ENCODE assay signal across 27 cellular contexts in genomic region chrX:40121618-40122017, GRCh38.
"Had no signal": no experiment of that assay in that cellular context is flagged by ENCODE, and none has a peak within 500 bp of the region (broad histone marks: within the 10 kb centered on the region; RNA-seq: fewer than 3 reads in every experiment).

No MANE protein-coding gene starts in this region.

- H3K9me3 Mint-ChIP-seq: activated naive CD4-positive, alpha-beta T cell treated with anti-CD3 and anti-CD28 coated beads, Interleukin-2, amount 50 U/mL, for 72 hours; activated T-cell treated with anti-CD3 and anti-CD28 coated beads, Interleukin-2, amount 50 U/mL, for 72 hours; T-helper 2 cell treated with Interferon-gamma antibody and Interleukin-4, amounts not matched to agents 5 μg/mL and 100 μg/mL, for 36 hours had no signal

- DNase-seq: activated CD4-positive, alpha-beta T cell treated with anti-CD3 and anti-CD28 coated beads for 36 hours; activated CD4-positive, CD25-positive, alpha-beta regulatory T cell; activated naive CD4-positive, alpha-beta T cell; activated T-cell treated with anti-CD3 and anti-CD28 coated beads for 4 hours; activated T-cell treated with anti-CD3 and anti-CD28 coated beads, Interleukin-2, amount 50 U/mL, for 72 hours; central memory CD4-positive, alpha-beta T cell; endodermal cell; glutamatergic neuron; islet precursor cell; left ventricle myocardium inferior; naive thymus-derived CD4-positive, alpha-beta T cell; nucleus accumbens; pancreas; retina; stimulated activated CD4-positive, alpha-beta T cell treated with anti-CD3 and anti-CD28 coated beads, Interleukin-12 subunit alpha, Interleukin-12 subunit beta, amount 100 ng/mL, for 4 hours; stimulated activated CD4-positive, alpha-beta T cell treated with anti-CD3 and anti-CD28 coated beads, Interleukin-4, amount 100 ng/mL, for 1 hour; stomach; thyroid gland; upper lobe of left lung had no signal

- H3K4me2 ChIP-seq: hepatocyte had no signal

- H3K36me3 ChIP-seq: breast epithelium, left ventricle myocardium inferior, pancreas, prostate gland, stomach, thyroid gland, upper lobe of left lung, vagina had no signal

- ATAC-seq: activated CD4-positive, alpha-beta T cell treated with anti-CD3 and anti-CD28 coated beads for 36 hours; activated naive CD4-positive, alpha-beta T cell treated with anti-CD3 and anti-CD28 coated beads, Interleukin-2, amount 50 U/mL, for 72 hours; pancreas; sciatic nerve had no signal

- H3K79me2 ChIP-seq: hepatocyte had no signal

- H3K4me1 Mint-ChIP-seq: endodermal cell had no signal

- H3K27me3 Mint-ChIP-seq: activated CD4-positive, alpha-beta T cell treated with anti-CD3 and anti-CD28 coated beads for 36 hours; naive thymus-derived CD4-positive, alpha-beta T cell had no signal

- H2AFZ ChIP-seq: hepatocyte had no signal

- H3K4me1 ChIP-seq: breast epithelium, left ventricle myocardium inferior, pancreas, prostate gland, stomach, thyroid gland, upper lobe of left lung, vagina had no signal

- H3K27ac Mint-ChIP-seq: activated CD4-positive, alpha-beta T cell treated with anti-CD3 and anti-CD28 coated beads for 36 hours; activated naive CD4-positive, alpha-beta T cell treated with anti-CD3 and anti-CD28 coated beads, Interleukin-2, amount 50 U/mL, for 72 hours; activated T-cell treated with anti-CD3 and anti-CD28 coated beads, Interleukin-2, amount 50 U/mL, for 72 hours; endodermal cell; naive thymus-derived CD4-positive, alpha-beta T cell; T-helper 2 cell treated with Interferon-gamma antibody and Interleukin-4, amounts not matched to agents 5 μg/mL and 100 μg/mL, for 36 hours had no signal

- H3K27me3 ChIP-seq: hepatocyte, pancreas, stomach, thyroid gland, upper lobe of left lung, vagina had no signal

- H3K4me3 ChIP-seq: breast epithelium, hepatocyte, left ventricle myocardium inferior, pancreas, prostate gland, skin epidermis, stomach, thyroid gland, upper lobe of left lung, vagina had no signal

- H3K4me3 Mint-ChIP-seq: activated CD4-positive, alpha-beta T cell treated with anti-CD3 and anti-CD28 coated beads for 36 hours; activated T-cell treated with anti-CD3 and anti-CD28 coated beads, Interleukin-2, amount 50 U/mL, for 72 hours; endodermal cell; T-helper 2 cell treated with Interferon-gamma antibody and Interleukin-4, amounts not matched to agents 5 μg/mL and 100 μg/mL, for 36 hours had no signal

- H3K36me3 Mint-ChIP-seq: activated naive CD4-positive, alpha-beta T cell treated with anti-CD3 and anti-CD28 coated beads, Interleukin-2, amount 50 U/mL, for 72 hours; naive thymus-derived CD4-positive, alpha-beta T cell had no signal

- H3K9me3 ChIP-seq: breast epithelium, left ventricle myocardium inferior, pancreas, prostate gland, stomach, thyroid gland, upper lobe of left lung, vagina had no signal

- H3K27ac ChIP-seq: breast epithelium, hepatocyte, left ventricle myocardium inferior, pancreas, prostate gland, skin epidermis, stomach, thyroid gland, upper lobe of left lung, vagina had no signal
